In the genomic region with DNA sequence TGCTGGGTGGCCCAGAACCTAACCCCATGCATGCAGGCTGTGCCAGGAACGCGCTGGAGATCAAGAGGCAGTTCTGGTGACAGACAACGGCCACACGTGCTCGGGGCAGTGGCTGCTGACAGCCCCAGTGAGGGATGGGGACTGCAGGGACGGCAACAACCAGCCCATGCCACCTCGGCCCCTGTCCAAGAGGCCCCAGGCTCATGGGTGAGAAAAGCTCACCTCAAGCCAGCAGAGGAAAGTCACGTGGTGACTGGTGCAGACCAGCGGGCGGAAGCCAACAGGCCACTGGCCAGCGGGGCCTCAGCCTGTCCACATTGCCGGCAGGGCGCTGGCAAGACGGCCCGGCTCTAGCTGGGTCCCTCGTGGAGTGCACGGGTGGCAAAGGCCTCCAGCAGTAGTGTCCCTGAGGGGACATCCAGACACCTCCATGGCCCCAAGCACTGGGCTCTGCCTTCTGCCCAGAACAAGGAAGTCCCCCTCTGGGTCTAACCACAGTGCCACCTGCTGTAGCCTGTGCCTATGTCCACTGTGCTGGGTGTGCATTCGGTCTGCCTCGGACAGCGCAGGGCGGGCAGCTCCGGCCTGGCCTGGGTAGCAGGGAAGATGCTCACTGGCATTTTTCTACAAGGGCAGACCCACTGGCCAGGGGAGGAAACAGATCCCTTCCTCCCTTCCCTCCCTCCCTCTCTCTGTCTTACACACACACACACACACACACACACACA, we compare ENCODE assay signal across 14 cellular contexts.
DNase-seq lines count a peak whose midpoint lies in the region; ATAC-seq and TF ChIP-seq lines count a peak whose summit lies in the region.
"Had no signal": no experiment of that assay in that cellular context is flagged by ENCODE, and none has a peak within 500 bp of the region (broad histone marks: within the 10 kb centered on the region; RNA-seq: fewer than 3 reads in every experiment).

No MANE protein-coding gene starts in this region.

- H3K9me3 Mint-ChIP-seq in activated naive CD4-positive, alpha-beta T cell treated with anti-CD3 and anti-CD28 coated beads, Interleukin-2, amount 50 U/mL, for 72 hours: peaks cover 0 to 10% of the 10 kb centered on the region in 2 donors
- H3K9me3 Mint-ChIP-seq in naive thymus-derived CD4-positive, alpha-beta T cell: peaks cover 0 to 12% (median 0%) of the 10 kb centered on the region in 11 donors

- CTCF ChIA-PET in naive thymus-derived CD4-positive, alpha-beta T cell (lab: Charles Lee): no interaction called here

- H3K36me3 ChIP-seq in naive thymus-derived CD4-positive, alpha-beta T cell (ENCODE audit: control insufficient read depth in 2 of 3, insufficient read depth in 3 of 3, low read length in 3 of 3): peaks cover 0 to 63% (median 0%) of the 10 kb centered on the region in 3 experiments
- no peaks in the 10 kb centered on the region for H3K36me3 ChIP-seq in uterus

- peak; percentile 16 to 24 for ATAC-seq in activated naive CD4-positive, alpha-beta T cell treated with anti-CD3 and anti-CD28 coated beads, Interleukin-2, amount 50 U/mL, for 72 hours
- ATAC-seq in naive thymus-derived CD4-positive, alpha-beta T cell: peak; percentile 42

- H3K4me3 ChIP-seq in naive thymus-derived CD4-positive, alpha-beta T cell (ENCODE audit: low read length): no peak overlapping the region
- H3K4me3 ChIP-seq in uterus: no peak overlapping the region
- H3K4me3 ChIP-seq: tibial nerve had no signal

- no peak for DNase-seq in activated naive CD4-positive, alpha-beta T cell treated with anti-CD3 and anti-CD28 coated beads, Interleukin-2, amount 50 U/mL, for 72 hours (ENCODE audit: low spot score in 2 of 2)
- DNase-seq in activated naive CD4-positive, alpha-beta T cell treated with Interleukin-2 at 50 U/mL for 16 hours: no peak
- peak; percentile 69 for DNase-seq in globus pallidus (ENCODE audit: low spot score)
- DNase-seq in naive thymus-derived CD4-positive, alpha-beta T cell: no peak
- DNase-seq in uterus: no peak
- DNase-seq in DMS153 treated with DMSO at 0.1 percent for 48 hours (lab: John Stamatoyannopoulos, UW; ENCODE audit: unreplicated experiment): no peak
- no peak for DNase-seq in glomerular visceral epithelial cell (ENCODE audit: extremely low spot score)
- no peak for DNase-seq in kidney tubule cell (ENCODE audit: low spot score)
- DNase-seq: activated T-cell treated with anti-CD3 and anti-CD28 coated beads, Interleukin-2, amount 50 U/mL, for 1 hour; amygdala; NCI-H2081 treated with DMSO at 0.1 percent for 48 hours; small intestine had no signal

- H3K36me3 Mint-ChIP-seq in activated naive CD4-positive, alpha-beta T cell treated with anti-CD3 and anti-CD28 coated beads, Interleukin-2, amount 50 U/mL, for 72 hours: peaks cover 6 to 17% of the 10 kb centered on the region in 2 donors
- H3K36me3 Mint-ChIP-seq in naive thymus-derived CD4-positive, alpha-beta T cell: peaks cover 0 to 21% (median 8%) of the 10 kb centered on the region in 5 donors

- no peaks in the 10 kb centered on the region for H3K27me3 ChIP-seq in naive thymus-derived CD4-positive, alpha-beta T cell (ENCODE audit: control insufficient read depth in 2 of 2, insufficient read depth in 2 of 2, low read length in 2 of 2)
- no peaks in the 10 kb centered on the region for H3K27me3 ChIP-seq in uterus
- H3K27me3 ChIP-seq: tibial nerve had no signal

- intact Hi-C loops in naive thymus-derived CD4-positive, alpha-beta T cell (cut with micrococcal nuclease): no loop called here
- intact Hi-C loops in uterus (cut with DNase I; ENCODE audit: low total_unique reads): no loop called here

- POLR2A ChIA-PET in naive thymus-derived CD4-positive, alpha-beta T cell (lab: Charles Lee): no interaction called here

- no peaks in the 10 kb centered on the region for H3K4me1 ChIP-seq in naive thymus-derived CD4-positive, alpha-beta T cell (ENCODE audit: control insufficient read depth in 2 of 2, insufficient read depth in 2 of 2, low read length in 2 of 2)
- peaks cover 0 to 20% of the 10 kb centered on the region in 2 donors for H3K4me1 ChIP-seq in uterus

- no peak overlapping the region for H3K4me3 Mint-ChIP-seq in naive thymus-derived CD4-positive, alpha-beta T cell

- H3K27ac ChIP-seq in naive thymus-derived CD4-positive, alpha-beta T cell (ENCODE audit: low read depth, low read length): no peak overlapping the region
- peak overlapping the region; percentile 41 to 57 for H3K27ac ChIP-seq in uterus
- H3K27ac ChIP-seq: 22Rv1 had no signal

- no peaks in the 10 kb centered on the region for H3K9me3 ChIP-seq in naive thymus-derived CD4-positive, alpha-beta T cell (ENCODE audit: control insufficient read depth in 2 of 3, low read length in 3 of 3)
- no peaks in the 10 kb centered on the region for H3K9me3 ChIP-seq in uterus
- H3K9me3 ChIP-seq: tibial nerve had no signal

- H3K27me3 Mint-ChIP-seq in naive thymus-derived CD4-positive, alpha-beta T cell: no peaks in the 10 kb centered on the region

- no peak for TF ChIP-seq POLR2A in uterus (IDR thresholded peaks at IDR 0.05)

- no peak for TF ChIP-seq CTCF in uterus (IDR thresholded peaks at IDR 0.05)

- H3K4me1 Mint-ChIP-seq in naive thymus-derived CD4-positive, alpha-beta T cell: peaks cover 0 to 21% (median 8%) of the 10 kb centered on the region in 7 donors

- H3K27ac Mint-ChIP-seq in activated naive CD4-positive, alpha-beta T cell treated with anti-CD3 and anti-CD28 coated beads, Interleukin-2, amount 50 U/mL, for 72 hours: no peak overlapping the region
- H3K27ac Mint-ChIP-seq in naive thymus-derived CD4-positive, alpha-beta T cell: no peak overlapping the region
